In genomic region chr12:124397399-124397679, GRCh38 we compare ENCODE assay signal across 15 cellular contexts.
DNase-seq lines count a peak whose midpoint lies in the region; ATAC-seq and TF ChIP-seq lines count a peak whose summit lies in the region.
"Had no signal": no experiment of that assay in that cellular context is flagged by ENCODE, and none has a peak within 500 bp of the region (broad histone marks: within the 10 kb centered on the region; RNA-seq: fewer than 3 reads in every experiment).

No MANE protein-coding gene starts in this region.

- BruUV-seq in IMR-90 (replicated peaks; lab: Mats Ljungman, UMichigan): no TSS peak

- no peak overlapping the region for H3K14ac ChIP-seq in IMR-90 (replicated peaks; ENCODE audit: low read depth, low read length)

- H3K56ac ChIP-seq in IMR-90 (ENCODE audit: extremely low read depth, insufficient read depth, low read length): no peak overlapping the region

- no peaks in the 10 kb centered on the region for H3K9me3 ChIP-seq in IMR-90 (ENCODE audit: control insufficient read depth, insufficient read depth, low read length)
- H3K9me3 ChIP-seq in RWPE2 (ENCODE audit: severe bottlenecking): no peaks in the 10 kb centered on the region
- no peaks in the 10 kb centered on the region for H3K9me3 ChIP-seq in iPS-15b (ENCODE audit: control insufficient read depth, insufficient read depth, low read length)
- H3K9me3 ChIP-seq in testis: no peaks in the 10 kb centered on the region
- H3K9me3 ChIP-seq in effector memory CD4-positive, alpha-beta T cell (ENCODE audit: control insufficient read depth, low read length): no peaks in the 10 kb centered on the region
- H3K9me3 ChIP-seq: BLaER1 treated with 17β-estradiol and CSF1 and Interleukin-3, amounts not matched to agents 10 nM and 100 nM; Peyer's patch had no signal

- H2AK9ac ChIP-seq in IMR-90 (replicated peaks; ENCODE audit: low read depth, low read length, poor library complexity): no peak overlapping the region

- no peak overlapping the region for H2BK20ac ChIP-seq in IMR-90 (ENCODE audit: low read depth, low read length)

- no peak overlapping the region for H2BK120ac ChIP-seq in IMR-90 (ENCODE audit: low read depth, low read length)

- no peak for TF ChIP-seq CTCF in IMR-90 (conservative IDR thresholded peaks at IDR 0.05; ENCODE audit: low read depth, low read length)
- TF ChIP-seq CTCF in RWPE2 (IDR thresholded peaks at IDR 0.05; ENCODE audit: poor library complexity, severe bottlenecking): no peak
- TF ChIP-seq CTCF in testis (IDR thresholded peaks at IDR 0.05): no peak

- H3K9ac ChIP-seq in IMR-90 (ENCODE audit: low read depth, low read length) (no peak overlapping the region), iPS-15b (ENCODE audit: low read depth, low read length) (peak overlapping the region; percentile 12)
- H3K9ac ChIP-seq: BLaER1 treated with 17β-estradiol and CSF1 and Interleukin-3, amounts not matched to agents 10 nM and 100 nM had no signal

- H3K23ac ChIP-seq in IMR-90 (ENCODE audit: low read depth, low read length): no peak overlapping the region

- in situ Hi-C loops in IMR-90 (cut with MboI; ENCODE audit: low sequenced_read_pairs): no loop called here

- H3K36me3 ChIP-seq in IMR-90 (ENCODE audit: control insufficient read depth, insufficient read depth, low read length) (peaks cover 60% of the 10 kb centered on the region), RWPE2 (ENCODE audit: low read depth) (peaks cover 78% of the 10 kb centered on the region), iPS-15b (ENCODE audit: control insufficient read depth, insufficient read depth, low read length) (peaks cover 47% of the 10 kb centered on the region), testis (ENCODE audit: low read depth, missing control alignments) (no peaks in the 10 kb centered on the region)
- H3K36me3 ChIP-seq in effector memory CD4-positive, alpha-beta T cell (ENCODE audit: control insufficient read depth, insufficient read depth, low read length): peaks cover 71% of the 10 kb centered on the region

- H2BK5ac ChIP-seq in IMR-90 (ENCODE audit: low read depth, low read length, poor library complexity, severe bottlenecking): no peak overlapping the region

- H3K4me3 ChIP-seq in IMR-90 (ENCODE audit: insufficient read depth, low read depth, low read length): no peak overlapping the region
- H3K4me3 ChIP-seq in RWPE2 (ENCODE audit: severe bottlenecking): no peak overlapping the region
- no peak overlapping the region for H3K4me3 ChIP-seq in iPS-15b (ENCODE audit: low read depth, low read length)
- no peak overlapping the region for H3K4me3 ChIP-seq in testis
- no peak overlapping the region for H3K4me3 ChIP-seq in effector memory CD4-positive, alpha-beta T cell (ENCODE audit: insufficient read depth, low read depth, low read length, poor library complexity, severe bottlenecking)
- H3K4me3 ChIP-seq: BLaER1 treated with 17β-estradiol and CSF1 and Interleukin-3, amounts not matched to agents 10 nM and 100 nM; Peyer's patch had no signal

- no peak overlapping the region for H3K18ac ChIP-seq in IMR-90 (ENCODE audit: low read depth, low read length)

- no peak overlapping the region for H4K5ac ChIP-seq in IMR-90 (ENCODE audit: low read depth, low read length)

- CTCF ChIA-PET in IMR-90 (lab: Yijun Ruan, JAX): no interaction called here

- peaks cover 21% of the 10 kb centered on the region for H3K4me1 ChIP-seq in IMR-90 (ENCODE audit: control insufficient read depth, insufficient read depth, low read length)
- H3K4me1 ChIP-seq in RWPE2 (ENCODE audit: insufficient read depth, poor library complexity, severe bottlenecking): peaks cover 26% of the 10 kb centered on the region
- no peaks in the 10 kb centered on the region for H3K4me1 ChIP-seq in iPS-15b (ENCODE audit: control insufficient read depth, insufficient read depth, low read length)
- H3K4me1 ChIP-seq in testis: peaks cover 69% of the 10 kb centered on the region
- no peaks in the 10 kb centered on the region for H3K4me1 ChIP-seq in effector memory CD4-positive, alpha-beta T cell (ENCODE audit: control insufficient read depth, insufficient read depth, low read length, poor library complexity, severe bottlenecking)
- H3K4me1 ChIP-seq: foreskin keratinocyte had no signal

- H4K8ac ChIP-seq in IMR-90 (ENCODE audit: low read depth in 2 of 2, low read length in 2 of 2): no peak overlapping the region

- peaks cover 30 to 79% of the 10 kb centered on the region in 2 experiments for H3K79me1 ChIP-seq in IMR-90 (ENCODE audit: low read depth in 1 of 2, low read length in 2 of 2)

- peak overlapping the region; percentile 33 for H2AFZ ChIP-seq in IMR-90 (replicated peaks; ENCODE audit: low read length, poor library complexity)

- no peak overlapping the region for H4K91ac ChIP-seq in IMR-90 (ENCODE audit: insufficient read depth, low read depth, low read length)

- no peak overlapping the region for H2AK5ac ChIP-seq in IMR-90 (ENCODE audit: low read depth, low read length)

- no peak overlapping the region for H2BK15ac ChIP-seq in IMR-90 (ENCODE audit: low read depth, low read length)

- intact Hi-C loops in IMR-90 (cut with micrococcal nuclease) (no loop called here), testis (cut with DNase I; ENCODE audit: low total_unique reads) (no loop called here)

- TF ChIP-seq POLR2A in IMR-90 (IDR thresholded peaks at IDR 0.05; ENCODE audit: low read depth, low read length) (no peak), testis (IDR thresholded peaks at IDR 0.05) (no peak)

- TF ChIP-seq RAD21 in IMR-90 (IDR thresholded peaks at IDR 0.05; ENCODE audit: low read length): no peak

- dilution Hi-C loops in IMR-90 (cut with HindIII; ENCODE audit: low sequenced_read_pairs, unreplicated experiment): no loop called here

- no peak for DNase-seq in IMR-90
- DNase-seq in RWPE2 (ENCODE audit: low spot score): no peak
- DNase-seq in testis: peak; percentile 75
- DNase-seq in GOT3 (lab: John Stamatoyannopoulos, UW): no peak
- DNase-seq in effector memory CD4-positive, alpha-beta T cell: no peak
- no peak for DNase-seq in NAMALWA (ENCODE audit: low spot score)
- DNase-seq: activated CD4-positive, alpha-beta memory T cell treated with anti-CD3 and anti-CD28 coated beads, Interleukin-2, amount 10 ng/mL, durations not matched to agents 7 days and 5 days; activated T-cell treated with anti-CD3 and anti-CD28 coated beads, Interleukin-2, amount 50 U/mL, for 72 hours; cerebellar nuclear complex; DMS79; foreskin keratinocyte; naive thymus-derived CD4-positive, alpha-beta T cell had no signal

- no peak for ATAC-seq in IMR-90 (ENCODE audit: low read depth)
- no peak for ATAC-seq in RWPE2 (ENCODE audit: low read depth)
- ATAC-seq: activated T-cell treated with anti-CD3 and anti-CD28 coated beads, Interleukin-2, amount 50 U/mL, for 72 hours; foreskin keratinocyte; naive thymus-derived CD4-positive, alpha-beta T cell had no signal

- H3K27ac ChIP-seq in IMR-90 (ENCODE audit: insufficient read depth, low read length) (no peak overlapping the region), RWPE2 (ENCODE audit: poor library complexity, severe bottlenecking) (peak overlapping the region; percentile 99), testis (peak overlapping the region; percentile 64 to 85)
- no peak overlapping the region for H3K27ac ChIP-seq in effector memory CD4-positive, alpha-beta T cell (ENCODE audit: insufficient read depth, low read length, poor library complexity, severe bottlenecking)
- H3K27ac ChIP-seq: BLaER1 treated with 17β-estradiol and CSF1 and Interleukin-3, amounts not matched to agents 10 nM and 100 nM; foreskin keratinocyte had no signal

- peaks cover 6% of the 10 kb centered on the region for H3K9me1 ChIP-seq in IMR-90 (ENCODE audit: insufficient read depth, low read length)

- H3K4me2 ChIP-seq in IMR-90 (ENCODE audit: low read depth, low read length): no peak overlapping the region
- H3K4me2 ChIP-seq: BLaER1 treated with 17β-estradiol and CSF1 and Interleukin-3, amounts not matched to agents 10 nM and 100 nM had no signal

- 61% methylated on average over 5 of the region's 7 CpGs; no CpG with 5 or more reads in 1 of the 2 experiments for WGBS in IMR-90 (ENCODE audit: extremely low coverage in 2 of 2, insufficient read length in 1 of 2), 2 experiments
- WGBS in testis, 2 donors: 60% methylated on average over 7 of the region's 7 CpGs; no CpG with 5 or more reads in 1 of the 2 donors

- H4K20me1 ChIP-seq in IMR-90 (ENCODE audit: insufficient read depth, low read length): peaks cover 45% of the 10 kb centered on the region

- H3K27me3 ChIP-seq in IMR-90 (ENCODE audit: control insufficient read depth, insufficient read depth, low read length) (no peaks in the 10 kb centered on the region), RWPE2 (ENCODE audit: insufficient read depth, poor library complexity, severe bottlenecking) (no peaks in the 10 kb centered on the region), iPS-15b (ENCODE audit: control insufficient read depth, insufficient read depth, low read length) (no peaks in the 10 kb centered on the region), testis (no peaks in the 10 kb centered on the region)
- H3K27me3 ChIP-seq in effector memory CD4-positive, alpha-beta T cell (replicated peaks; ENCODE audit: control insufficient read depth, insufficient read depth, low read length, poor library complexity, severe bottlenecking): no peaks in the 10 kb centered on the region
- H3K27me3 ChIP-seq: BLaER1 treated with 17β-estradiol and CSF1 and Interleukin-3, amounts not matched to agents 10 nM and 100 nM; foreskin keratinocyte; Peyer's patch had no signal

- POLR2A ChIA-PET in IMR-90 (lab: Charles Lee; ENCODE audit: unreplicated experiment): no interaction called here

- no peak overlapping the region for H3K4ac ChIP-seq in IMR-90 (ENCODE audit: low read depth, low read length)

TF ChIP-seq in IMR-90, 13 proteins besides CTCF, POLR2A, EP300 and RAD21:
- no peak for TF ChIP-seq CHD1 (IDR thresholded peaks at IDR 0.05; ENCODE audit: low read depth, low read length)
- TF ChIP-seq BHLHE40 (IDR thresholded peaks at IDR 0.05; ENCODE audit: low read depth, low read length): no peak
TF ChIP-seq in IMR-90: peak in this region for 0.

Comparison
In these comparisons a context has a peak if more than half of its experiments do, and no peak if none do; other contexts are left out.
1. H3K27ac ChIP-seq: peak in RWPE2 (single experiment) and testis (2 of 2); none in IMR-90 (single experiment) and effector memory CD4-positive, alpha-beta T cell (single experiment).